ENCODE assay signal across 10 cellular contexts in genomic region chr17:45705123-45706009, GRCh38.
A peak's percentile ranks its signal among the peaks of the same experiment; 100 is the strongest.
DNase-seq lines count a peak whose midpoint lies in the region; ATAC-seq and TF ChIP-seq lines count a peak whose summit lies in the region.
"Had no signal": no experiment of that assay in that cellular context is flagged by ENCODE, and none has a peak within 500 bp of the region (broad histone marks: within the 10 kb centered on the region; RNA-seq: fewer than 3 reads in every experiment).

No MANE protein-coding gene starts in this region.

- H3K36me3 Mint-ChIP-seq in activated CD4-positive, alpha-beta T cell treated with anti-CD3 and anti-CD28 coated beads, Interleukin-2, amount 10 ng/mL, durations not matched to agents 24 days and 14 days (ENCODE audit: low read depth) = no peaks in the 10 kb centered on the region

- TF ChIP-seq CTCF in NB4 (IDR thresholded peaks at IDR 0.05; ENCODE audit: low read depth, low read length) (no peak), epithelial cell of esophagus (IDR thresholded peaks at IDR 0.05; ENCODE audit: insufficient read depth, low read depth, low read length, missing control alignments) (no peak)

- H3K9me3 Mint-ChIP-seq in activated CD4-positive, alpha-beta T cell treated with anti-CD3 and anti-CD28 coated beads, Interleukin-2, amount 10 ng/mL, durations not matched to agents 24 days and 14 days = no peaks in the 10 kb centered on the region

- peaks cover 12% of the 10 kb centered on the region for H3K4me1 Mint-ChIP-seq in activated CD4-positive, alpha-beta T cell treated with anti-CD3 and anti-CD28 coated beads, Interleukin-2, amount 10 ng/mL, durations not matched to agents 24 days and 14 days

- H3K4me3 Mint-ChIP-seq in activated CD4-positive, alpha-beta T cell treated with anti-CD3 and anti-CD28 coated beads, Interleukin-2, amount 10 ng/mL, durations not matched to agents 24 days and 14 days = no peak overlapping the region

- peaks cover 26% of the 10 kb centered on the region for H3K27me3 Mint-ChIP-seq in activated CD4-positive, alpha-beta T cell treated with anti-CD3 and anti-CD28 coated beads, Interleukin-2, amount 10 ng/mL, durations not matched to agents 24 days and 14 days

- peak overlapping the region; percentile 17 for H3K27ac Mint-ChIP-seq in activated CD4-positive, alpha-beta T cell treated with anti-CD3 and anti-CD28 coated beads, Interleukin-2, amount 10 ng/mL, durations not matched to agents 24 days and 14 days

- no peak overlapping the region for H3K4me3 ChIP-seq in NB4 (ENCODE audit: low read depth, low read length)
- no peak overlapping the region for H3K4me3 ChIP-seq in epithelial cell of esophagus (ENCODE audit: low read length)
- H3K4me3 ChIP-seq: right lobe of liver had no signal

- intact Hi-C loops in activated CD4-positive, alpha-beta T cell treated with anti-CD3 and anti-CD28 coated beads, Interleukin-2, amount 10 ng/mL, durations not matched to agents 24 days and 14 days (cut with micrococcal nuclease) = no loop called here

- ATAC-seq in GM18861 (IDR thresholded peaks at IDR 0.05; ENCODE audit: unreplicated experiment) (no peak), HG02798 (IDR thresholded peaks at IDR 0.05; ENCODE audit: poor library complexity, unreplicated experiment) (no peak), GM18520 (IDR thresholded peaks at IDR 0.05; ENCODE audit: unreplicated experiment) (no peak)

- no peak for DNase-seq in activated CD4-positive, alpha-beta T cell treated with anti-CD3 and anti-CD28 coated beads, Interleukin-2, amount 10 ng/mL, durations not matched to agents 24 days and 14 days
- DNase-seq in activated CD4-positive, alpha-beta T cell treated with anti-CD3 and anti-CD28 coated beads, Interleukin-2, amount 50 U/mL, for 4 hours = no peak
- DNase-seq in NB4 (ENCODE audit: low read depth) = peak; percentile 18
- DNase-seq in epithelial cell of esophagus (ENCODE audit: low read depth) = peak; percentile 96
- DNase-seq in stimulated activated CD8-positive, alpha-beta memory T cell treated with anti-CD3 and anti-CD28 coated beads, Interleukin-4, amount 100 ng/mL, for 48 hours = peak; percentile 24
- DNase-seq: mesenchymal stem cell, right lobe of liver had no signal

- TF ChIP-seq POLR2A in NB4 (IDR thresholded peaks at IDR 0.05; ENCODE audit: extremely low read depth, insufficient read length) = no peak

Comparison
In these comparisons a context has a peak if more than half of its experiments do, and no peak if none do; other contexts are left out.
1. DNase-seq: peak in NB4 (single experiment), epithelial cell of esophagus (single experiment) and stimulated activated CD8-positive, alpha-beta memory T cell treated with anti-CD3 and anti-CD28 coated beads, Interleukin-4, amount 100 ng/mL, for 48 hours (single experiment); none in activated CD4-positive, alpha-beta T cell treated with anti-CD3 and anti-CD28 coated beads, Interleukin-2, amount 10 ng/mL, durations not matched to agents 24 days and 14 days (single experiment) and activated CD4-positive, alpha-beta T cell treated with anti-CD3 and anti-CD28 coated beads, Interleukin-2, amount 50 U/mL, for 4 hours (0 of 2).